18 cellular contexts compared by ENCODE assay signal in the genomic region with DNA sequence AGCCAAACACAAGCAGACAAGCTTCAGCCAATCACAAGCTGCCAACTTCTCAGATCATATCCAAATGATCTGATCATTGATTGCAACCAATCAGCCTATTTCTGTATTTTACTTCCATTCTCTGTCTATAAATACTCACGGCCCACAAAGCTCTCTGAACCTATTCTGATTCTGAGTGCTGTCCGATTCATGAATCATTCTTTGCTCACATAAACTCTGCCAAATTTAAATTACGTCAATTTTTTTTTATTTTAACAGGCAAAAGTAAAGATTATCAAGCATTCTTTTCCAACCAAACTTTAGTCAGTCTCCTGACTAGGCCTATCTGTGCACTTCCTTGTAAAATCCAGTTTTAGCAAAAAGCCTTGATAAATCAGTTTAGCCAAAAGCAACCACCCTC. TPM values are rescaled to one million over a fixed set of nuclear protein-coding genes. Genes with fewer than 3 reads are reported as not detected.
DNase-seq lines count a peak whose midpoint lies in the region; ATAC-seq, FAIRE-seq and TF ChIP-seq lines count a peak whose summit lies in the region.
"Had no signal": no experiment of that assay in that cellular context is flagged by ENCODE, and none has a peak within 500 bp of the region (broad histone marks: within the 10 kb centered on the region; RNA-seq: fewer than 3 reads in every experiment).

No MANE protein-coding gene starts in this region.

- peaks cover 15% of the 10 kb centered on the region for H3K4me1 ChIP-seq in osteoblast (ENCODE audit: insufficient read depth, low read length)
- H3K4me1 ChIP-seq in testis: no peaks in the 10 kb centered on the region
- peaks cover 0 to 28% (median 8%) of the 10 kb centered on the region in 4 donors for H3K4me1 ChIP-seq in sigmoid colon

- H3K79me2 ChIP-seq in osteoblast (ENCODE audit: insufficient read depth, low read length): no peaks in the 10 kb centered on the region

- peak overlapping the region; percentile 57 for H3K27ac Mint-ChIP-seq in activated T-cell treated with anti-CD3 and anti-CD28 coated beads, Interleukin-2, amount 50 U/mL, for 72 hours
- no peak overlapping the region for H3K27ac Mint-ChIP-seq in activated T-cell treated with anti-CD3 and anti-CD28 coated beads, Interleukin-2, amount 50 U/mL, for 24 hours
- H3K27ac Mint-ChIP-seq in HFFc6: peak overlapping the region; percentile 49; the same call in 1 of the 2 replicates

- TF ChIP-seq CTCF in HFFc6 (IDR thresholded peaks at IDR 0.05) (no peak), osteoblast (IDR thresholded peaks at IDR 0.05; ENCODE audit: extremely low read depth, low read depth, low read length) (no peak), testis (IDR thresholded peaks at IDR 0.05) (no peak), sigmoid colon (IDR thresholded peaks at IDR 0.05) (no peak)

- ATAC-seq in activated T-cell treated with anti-CD3 and anti-CD28 coated beads, Interleukin-2, amount 50 U/mL, for 72 hours (replicated peaks in 1 of 2): no peak

- no peak overlapping the region for H3K4me3 ChIP-seq in osteoblast (ENCODE audit: insufficient read depth, low read length)
- no peak overlapping the region for H3K4me3 ChIP-seq in testis
- no peak overlapping the region for H3K4me3 ChIP-seq in sigmoid colon
- H3K4me3 ChIP-seq: MG63 had no signal

- peaks cover 0 to 2% of the 10 kb centered on the region in 2 donors for H3K9me3 Mint-ChIP-seq in activated T-cell treated with anti-CD3 and anti-CD28 coated beads, Interleukin-2, amount 50 U/mL, for 72 hours
- no peaks in the 10 kb centered on the region for H3K9me3 Mint-ChIP-seq in activated T-cell treated with anti-CD3 and anti-CD28 coated beads, Interleukin-2, amount 50 U/mL, for 24 hours
- H3K9me3 Mint-ChIP-seq in HFFc6: no peaks in the 10 kb centered on the region
- H3K9me3 Mint-ChIP-seq: CD4-positive, CD25-positive, alpha-beta regulatory T cell had no signal

- H3K4me2 ChIP-seq in osteoblast (ENCODE audit: insufficient read depth, low read length): peak overlapping the region; percentile 17
- H3K4me2 ChIP-seq: KMS-11 had no signal

- H3K27me3 ChIP-seq in osteoblast (ENCODE audit: insufficient read depth, low read length): peaks cover 7% of the 10 kb centered on the region
- no peaks in the 10 kb centered on the region for H3K27me3 ChIP-seq in testis
- H3K27me3 ChIP-seq in sigmoid colon: no peaks in the 10 kb centered on the region
- H3K27me3 ChIP-seq: MG63 had no signal

- TF ChIP-seq EP300 in sigmoid colon (IDR thresholded peaks at IDR 0.05): no peak

- H4K20me1 ChIP-seq in osteoblast (ENCODE audit: insufficient read depth, low read length): no peaks in the 10 kb centered on the region

- no peaks in the 10 kb centered on the region for H3K36me3 ChIP-seq in osteoblast (ENCODE audit: insufficient read depth, low read length)
- no peaks in the 10 kb centered on the region for H3K36me3 ChIP-seq in testis (ENCODE audit: low read depth, missing control alignments)
- H3K36me3 ChIP-seq in sigmoid colon: no peaks in the 10 kb centered on the region
- H3K36me3 ChIP-seq: MG63 had no signal

- WGBS in testis, 2 donors: 56 to 58% methylated on average over 3 of the region's 3 CpGs
- 57 to 93% methylated on average over 3 of the region's 3 CpGs for WGBS in sigmoid colon, 2 donors

- H3K9me3 ChIP-seq in osteoblast (ENCODE audit: low read depth, low read length) (no peaks in the 10 kb centered on the region), testis (no peaks in the 10 kb centered on the region), sigmoid colon (no peaks in the 10 kb centered on the region)
- H3K9me3 ChIP-seq: MG63 had no signal

- no peak for DNase-seq in activated T-cell treated with anti-CD3 and anti-CD28 coated beads, Interleukin-2, amount 50 U/mL, for 72 hours
- DNase-seq in activated T-cell treated with anti-CD3 and anti-CD28 coated beads, Interleukin-2, amount 50 U/mL, for 24 hours: no peak
- DNase-seq in HFFc6: no peak
- no peak for DNase-seq in osteoblast (ENCODE audit: insufficient read length, low spot score, missing footprints)
- DNase-seq in NCI-H2081 (lab: John Stamatoyannopoulos, UW): no peak
- DNase-seq in testis: no peak
- DNase-seq in sigmoid colon: no peak
- DNase-seq: AML-193; Calu3; CD4-positive, CD25-positive, alpha-beta regulatory T cell; MG63; NCI-H1092 treated with DMSO at 0.1 percent for 48 hours; NCI-H1694 treated with DMSO at 0.1 percent for 48 hours; NCI-H446 had no signal

- peak overlapping the region in 1 of 2 donors; percentile 26 for H3K4me3 Mint-ChIP-seq in activated T-cell treated with anti-CD3 and anti-CD28 coated beads, Interleukin-2, amount 50 U/mL, for 72 hours
- no peak overlapping the region for H3K4me3 Mint-ChIP-seq in activated T-cell treated with anti-CD3 and anti-CD28 coated beads, Interleukin-2, amount 50 U/mL, for 24 hours
- peak overlapping the region; percentile 20; the same call in 1 of the 2 replicates for H3K4me3 Mint-ChIP-seq in HFFc6

- FAIRE-seq in colon (lab: Jason Lieb, UNC): peak; percentile 18
- FAIRE-seq: A204.1, G401.6 had no signal

- intact Hi-C loops in testis (cut with DNase I; ENCODE audit: low total_unique reads) (no loop called here), sigmoid colon (cut with DNase I) (loop anchor here (10.0 kb wide), 3 partner anchors 676 to 856 kb away; a partner anchor contains a TSS)

- H2AFZ ChIP-seq in osteoblast (ENCODE audit: low read length): no peak overlapping the region

- H3K27me3 Mint-ChIP-seq in activated T-cell treated with anti-CD3 and anti-CD28 coated beads, Interleukin-2, amount 50 U/mL, for 72 hours (ENCODE audit: low read depth): peaks cover 26% of the 10 kb centered on the region
- peaks cover 43% of the 10 kb centered on the region for H3K27me3 Mint-ChIP-seq in activated T-cell treated with anti-CD3 and anti-CD28 coated beads, Interleukin-2, amount 50 U/mL, for 24 hours
- no peaks in the 10 kb centered on the region; the same call in 1 of the 2 replicates for H3K27me3 Mint-ChIP-seq in HFFc6 (ENCODE audit: insufficient read depth)
- H3K27me3 Mint-ChIP-seq: CD4-positive, CD25-positive, alpha-beta regulatory T cell had no signal

- TF ChIP-seq POLR2A in testis (IDR thresholded peaks at IDR 0.05) (no peak), sigmoid colon (IDR thresholded peaks at IDR 0.05) (no peak)

- peaks cover 0 to 4% of the 10 kb centered on the region in 2 donors for H3K36me3 Mint-ChIP-seq in activated T-cell treated with anti-CD3 and anti-CD28 coated beads, Interleukin-2, amount 50 U/mL, for 72 hours (ENCODE audit: insufficient read depth in 2 of 2)
- peaks cover 3% of the 10 kb centered on the region for H3K36me3 Mint-ChIP-seq in activated T-cell treated with anti-CD3 and anti-CD28 coated beads, Interleukin-2, amount 50 U/mL, for 24 hours (ENCODE audit: low read depth)
- no peaks in the 10 kb centered on the region for H3K36me3 Mint-ChIP-seq in HFFc6 (ENCODE audit: low read depth)

- H3K27ac ChIP-seq in osteoblast (ENCODE audit: low read depth, low read length) (peak overlapping the region; percentile 79), testis (no peak overlapping the region), sigmoid colon (no peak overlapping the region)
- H3K27ac ChIP-seq: KMS-11 had no signal

- peaks cover 34% of the 10 kb centered on the region for H3K4me1 Mint-ChIP-seq in activated T-cell treated with anti-CD3 and anti-CD28 coated beads, Interleukin-2, amount 50 U/mL, for 72 hours (ENCODE audit: low read depth)
- peaks cover 38% of the 10 kb centered on the region for H3K4me1 Mint-ChIP-seq in activated T-cell treated with anti-CD3 and anti-CD28 coated beads, Interleukin-2, amount 50 U/mL, for 24 hours (ENCODE audit: low read depth)
- peaks cover 44% of the 10 kb centered on the region for H3K4me1 Mint-ChIP-seq in HFFc6 (ENCODE audit: low read depth)

RNA-seq across cellular contexts. Expression of a gene that starts 1.8 kb away (rescaled TPM):
- total RNA-seq in activated T-cell treated with anti-CD3 and anti-CD28 coated beads, Interleukin-2, amount 50 U/mL, for 72 hours: 1 to 10 TPM; 4.4 to 4.6 TPM
- total RNA-seq in HFFc6 (2021; fragmentation: NEBNext Ultra II Directional; extraction: Animal tissue kit (Norgen Biotek cat#: 25700)): 1 to 10 TPM in 5 of 6 experiments, under 1 TPM in 1; 0.99 to 1.7 (median 1.1) TPM
- total RNA-seq in osteoblast (6.2 and 6.5 TPM in 2 replicates), testis (1 to 10 TPM; 4.8 to 5.6 TPM), sigmoid colon (1 to 10 TPM; 2.6 to 8.7 (median 6.2) TPM)
- polyA plus RNA-seq in testis (ENCODE audit: insufficient read depth, low read depth, low replicate concordance) (2.1 TPM), sigmoid colon (1 to 10 TPM; 1.2 to 2.0 (median 1.2) TPM)

RNA-seq across cellular contexts. Expression of a gene that starts 37.8 kb away (rescaled TPM):
- total RNA-seq in activated T-cell treated with anti-CD3 and anti-CD28 coated beads, Interleukin-2, amount 50 U/mL, for 72 hours: 10 to 100 TPM; 56.0 to 71.6 TPM
- 10 to 100 TPM; 13.5 to 18.3 (median 15.1) TPM for total RNA-seq in HFFc6 (2021; fragmentation: NEBNext Ultra II Directional; extraction: Animal tissue kit (Norgen Biotek cat#: 25700))
- total RNA-seq in osteoblast: 58.9 and 63.0 TPM in 2 replicates
- total RNA-seq in testis: 10 to 100 TPM; 12.9 to 13.1 TPM
- polyA plus RNA-seq in testis (ENCODE audit: insufficient read depth, low read depth, low replicate concordance): 13.2 TPM
- total RNA-seq in sigmoid colon: 10 to 100 TPM; 11.8 to 28.6 (median 24.4) TPM
- polyA plus RNA-seq in sigmoid colon: 10 to 100 TPM; 31.6 to 73.5 (median 46.2) TPM
